Comparison of ENCODE assay signal across 1 cellular context in the genomic region with DNA sequence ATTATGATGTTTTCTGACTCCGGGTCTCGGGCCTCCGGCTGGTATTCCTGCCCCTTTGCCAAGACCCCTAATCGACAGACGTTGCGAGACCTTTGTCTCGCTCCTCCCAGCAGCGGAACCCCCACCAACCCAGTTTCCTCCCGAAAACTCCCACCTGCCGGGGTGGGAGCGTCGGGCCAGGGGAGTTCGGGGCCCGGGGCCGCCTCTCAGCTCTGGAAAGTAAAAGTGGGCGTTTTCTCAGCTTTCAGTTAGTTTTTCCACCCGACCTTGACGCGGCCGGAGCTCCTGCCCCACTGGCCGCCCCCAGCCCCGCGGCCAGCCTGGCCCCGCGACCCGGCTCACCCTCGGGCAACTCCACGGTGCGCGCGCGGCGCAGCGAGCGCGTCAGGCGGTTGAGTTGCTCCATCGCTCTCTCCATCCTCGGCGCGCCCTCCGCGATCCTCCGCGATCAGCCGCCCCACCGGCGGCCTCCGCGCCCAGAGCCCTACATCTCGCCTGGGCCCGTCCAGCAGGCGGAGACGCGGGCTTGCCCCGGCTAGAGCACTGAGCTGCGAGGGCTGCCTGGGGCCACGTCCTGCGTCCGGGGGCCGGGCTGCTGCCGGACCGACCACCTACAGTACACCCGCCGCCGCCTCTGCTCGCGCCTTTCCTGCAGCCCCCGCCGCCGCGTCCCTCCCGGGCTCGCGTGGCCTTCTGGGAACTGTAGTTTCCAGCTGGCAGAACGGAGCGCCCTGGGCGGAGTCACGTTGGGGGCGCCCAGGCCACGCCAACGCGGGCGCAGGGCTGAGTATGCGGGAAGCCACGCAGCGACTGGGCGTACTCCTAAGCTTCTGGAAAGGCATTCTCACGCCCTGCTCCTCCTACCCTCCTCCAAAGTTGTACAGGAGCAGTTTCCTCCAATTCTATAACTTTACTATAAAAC.
TF ChIP-seq lines count a peak whose summit lies in the region.

A gene with protein sequence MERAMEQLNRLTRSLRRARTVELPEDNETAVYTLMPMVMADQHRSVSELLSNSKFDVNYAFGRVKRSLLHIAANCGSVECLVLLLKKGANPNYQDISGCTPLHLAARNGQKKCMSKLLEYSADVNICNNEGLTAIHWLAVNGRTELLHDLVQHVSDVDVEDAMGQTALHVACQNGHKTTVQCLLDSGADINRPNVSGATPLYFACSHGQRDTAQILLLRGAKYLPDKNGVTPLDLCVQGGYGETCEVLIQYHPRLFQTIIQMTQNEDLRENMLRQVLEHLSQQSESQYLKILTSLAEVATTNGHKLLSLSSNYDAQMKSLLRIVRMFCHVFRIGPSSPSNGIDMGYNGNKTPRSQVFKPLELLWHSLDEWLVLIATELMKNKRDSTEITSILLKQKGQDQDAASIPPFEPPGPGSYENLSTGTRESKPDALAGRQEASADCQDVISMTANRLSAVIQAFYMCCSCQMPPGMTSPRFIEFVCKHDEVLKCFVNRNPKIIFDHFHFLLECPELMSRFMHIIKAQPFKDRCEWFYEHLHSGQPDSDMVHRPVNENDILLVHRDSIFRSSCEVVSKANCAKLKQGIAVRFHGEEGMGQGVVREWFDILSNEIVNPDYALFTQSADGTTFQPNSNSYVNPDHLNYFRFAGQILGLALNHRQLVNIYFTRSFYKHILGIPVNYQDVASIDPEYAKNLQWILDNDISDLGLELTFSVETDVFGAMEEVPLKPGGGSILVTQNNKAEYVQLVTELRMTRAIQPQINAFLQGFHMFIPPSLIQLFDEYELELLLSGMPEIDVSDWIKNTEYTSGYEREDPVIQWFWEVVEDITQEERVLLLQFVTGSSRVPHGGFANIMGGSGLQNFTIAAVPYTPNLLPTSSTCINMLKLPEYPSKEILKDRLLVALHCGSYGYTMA (minus strand): TSS at position 695 of the 922 bp plus-strand sequence. CDS start 277 bp downstream, at position 418.

TF ChIP-seq in K562, 482 proteins besides CTCF, POLR2A, EP300 and RAD21 (continued from another document and continues in another):
- TF ChIP-seq CTBP1 (IDR thresholded peaks at IDR 0.05; ENCODE audit: borderline replicate concordance) (peak; percentile 96), MTA3 (IDR thresholded peaks at IDR 0.05; ENCODE audit: borderline replicate concordance) (peak; percentile 79), ZNF253 (CRISPR knock-in tag; conservative IDR thresholded peaks at IDR 0.05) (no peak), ZNF316 (IDR thresholded peaks at IDR 0.05) (0 out of 2 replicates have a peak, but pooled peaks have one; percentile 10), KDM2B (CRISPR knock-in tag; IDR thresholded peaks at IDR 0.05) (no peak), STAT5B (CRISPR knock-in tag; IDR thresholded peaks at IDR 0.05) (no peak), ETV5 (CRISPR knock-in tag; IDR thresholded peaks at IDR 0.05; ENCODE audit: low read depth) (0 out of 2 replicates have a peak, but pooled peaks have one; percentile 30), ESRRA (IDR thresholded peaks at IDR 0.05; ENCODE audit: borderline replicate concordance, low read depth) (peak; percentile 64), HMGN3 (IDR thresholded peaks at IDR 0.05; ENCODE audit: borderline replicate concordance, extremely low read depth, insufficient read length, low read depth, low read length) (peak; percentile 68), ZNF561 (CRISPR knock-in tag; conservative IDR thresholded peaks at IDR 0.05) (no peak), ZKSCAN8 (CRISPR knock-in tag; IDR thresholded peaks at IDR 0.05) (no peak), SRSF1 (IDR thresholded peaks at IDR 0.05; ENCODE audit: low read depth, low read length) (no peak)
- TF ChIP-seq, protein P1, sequence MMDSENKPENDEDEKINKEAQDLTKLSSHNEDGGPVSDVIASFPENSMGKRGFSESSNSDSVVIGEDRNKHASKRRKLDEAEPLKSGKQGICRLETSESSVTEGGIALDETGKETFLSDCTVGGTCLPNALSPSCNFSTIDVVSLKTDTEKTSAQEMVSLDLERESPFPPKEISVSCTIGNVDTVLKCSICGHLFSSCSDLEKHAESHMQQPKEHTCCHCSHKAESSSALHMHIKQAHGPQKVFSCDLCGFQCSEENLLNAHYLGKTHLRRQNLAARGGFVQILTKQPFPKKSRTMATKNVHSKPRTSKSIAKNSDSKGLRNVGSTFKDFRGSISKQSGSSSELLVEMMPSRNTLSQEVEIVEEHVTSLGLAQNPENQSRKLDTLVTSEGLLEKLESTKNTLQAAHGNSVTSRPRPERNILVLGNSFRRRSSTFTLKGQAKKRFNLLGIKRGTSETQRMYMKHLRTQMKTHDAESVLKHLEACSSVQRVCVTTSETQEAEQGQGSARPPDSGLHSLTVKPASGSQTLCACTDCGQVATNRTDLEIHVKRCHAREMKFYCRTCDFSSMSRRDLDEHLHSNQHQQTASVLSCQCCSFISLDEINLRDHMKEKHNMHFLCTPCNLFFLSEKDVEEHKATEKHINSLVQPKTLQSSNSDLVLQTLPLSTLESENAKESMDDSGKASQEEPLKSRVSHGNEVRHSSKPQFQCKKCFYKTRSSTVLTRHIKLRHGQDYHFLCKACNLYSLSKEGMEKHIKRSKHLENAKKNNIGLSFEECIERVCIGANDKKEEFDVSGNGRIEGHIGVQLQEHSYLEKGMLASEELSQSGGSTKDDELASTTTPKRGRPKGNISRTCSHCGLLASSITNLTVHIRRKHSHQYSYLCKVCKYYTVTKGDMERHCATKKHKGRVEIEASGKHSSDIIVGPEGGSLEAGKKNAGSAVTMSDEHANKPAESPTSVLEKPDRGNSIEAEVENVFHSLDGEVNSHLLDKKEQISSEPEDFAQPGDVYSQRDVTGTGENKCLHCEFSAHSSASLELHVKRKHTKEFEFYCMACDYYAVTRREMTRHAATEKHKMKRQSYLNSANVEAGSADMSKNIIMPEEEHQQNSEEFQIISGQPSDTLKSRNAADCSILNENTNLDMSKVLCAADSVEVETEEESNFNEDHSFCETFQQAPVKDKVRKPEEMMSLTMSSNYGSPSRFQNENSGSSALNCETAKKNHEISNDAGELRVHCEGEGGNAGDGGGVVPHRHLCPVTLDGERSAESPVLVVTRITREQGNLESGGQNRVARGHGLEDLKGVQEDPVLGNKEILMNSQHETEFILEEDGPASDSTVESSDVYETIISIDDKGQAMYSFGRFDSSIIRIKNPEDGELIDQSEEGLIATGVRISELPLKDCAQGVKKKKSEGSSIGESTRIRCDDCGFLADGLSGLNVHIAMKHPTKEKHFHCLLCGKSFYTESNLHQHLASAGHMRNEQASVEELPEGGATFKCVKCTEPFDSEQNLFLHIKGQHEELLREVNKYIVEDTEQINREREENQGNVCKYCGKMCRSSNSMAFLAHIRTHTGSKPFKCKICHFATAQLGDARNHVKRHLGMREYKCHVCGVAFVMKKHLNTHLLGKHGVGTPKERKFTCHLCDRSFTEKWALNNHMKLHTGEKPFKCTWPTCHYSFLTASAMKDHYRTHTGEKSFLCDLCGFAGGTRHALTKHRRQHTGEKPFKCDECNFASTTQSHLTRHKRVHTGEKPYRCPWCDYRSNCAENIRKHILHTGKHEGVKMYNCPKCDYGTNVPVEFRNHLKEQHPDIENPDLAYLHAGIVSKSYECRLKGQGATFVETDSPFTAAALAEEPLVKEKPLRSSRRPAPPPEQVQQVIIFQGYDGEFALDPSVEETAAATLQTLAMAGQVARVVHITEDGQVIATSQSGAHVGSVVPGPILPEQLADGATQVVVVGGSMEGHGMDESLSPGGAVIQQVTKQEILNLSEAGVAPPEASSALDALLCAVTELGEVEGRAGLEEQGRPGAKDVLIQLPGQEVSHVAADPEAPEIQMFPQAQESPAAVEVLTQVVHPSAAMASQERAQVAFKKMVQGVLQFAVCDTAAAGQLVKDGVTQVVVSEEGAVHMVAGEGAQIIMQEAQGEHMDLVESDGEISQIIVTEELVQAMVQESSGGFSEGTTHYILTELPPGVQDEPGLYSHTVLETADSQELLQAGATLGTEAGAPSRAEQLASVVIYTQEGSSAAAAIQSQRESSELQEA (IDR thresholded peaks at IDR 0.05; ENCODE audit: low read depth): no peak
- TF ChIP-seq, protein P2, sequence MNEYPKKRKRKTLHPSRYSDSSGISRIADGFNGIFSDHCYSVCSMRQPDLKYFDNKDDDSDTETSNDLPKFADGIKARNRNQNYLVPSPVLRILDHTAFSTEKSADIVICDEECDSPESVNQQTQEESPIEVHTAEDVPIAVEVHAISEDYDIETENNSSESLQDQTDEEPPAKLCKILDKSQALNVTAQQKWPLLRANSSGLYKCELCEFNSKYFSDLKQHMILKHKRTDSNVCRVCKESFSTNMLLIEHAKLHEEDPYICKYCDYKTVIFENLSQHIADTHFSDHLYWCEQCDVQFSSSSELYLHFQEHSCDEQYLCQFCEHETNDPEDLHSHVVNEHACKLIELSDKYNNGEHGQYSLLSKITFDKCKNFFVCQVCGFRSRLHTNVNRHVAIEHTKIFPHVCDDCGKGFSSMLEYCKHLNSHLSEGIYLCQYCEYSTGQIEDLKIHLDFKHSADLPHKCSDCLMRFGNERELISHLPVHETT (CRISPR knock-in tag; conservative IDR thresholded peaks at IDR 0.05 in 1 of 2, IDR thresholded peaks at IDR 0.05 in 1 of 2): 0 out of 4 replicates have a peak, but pooled peaks of 1 of the 2 experiments have one; percentile 23
- TF ChIP-seq, protein P3, sequence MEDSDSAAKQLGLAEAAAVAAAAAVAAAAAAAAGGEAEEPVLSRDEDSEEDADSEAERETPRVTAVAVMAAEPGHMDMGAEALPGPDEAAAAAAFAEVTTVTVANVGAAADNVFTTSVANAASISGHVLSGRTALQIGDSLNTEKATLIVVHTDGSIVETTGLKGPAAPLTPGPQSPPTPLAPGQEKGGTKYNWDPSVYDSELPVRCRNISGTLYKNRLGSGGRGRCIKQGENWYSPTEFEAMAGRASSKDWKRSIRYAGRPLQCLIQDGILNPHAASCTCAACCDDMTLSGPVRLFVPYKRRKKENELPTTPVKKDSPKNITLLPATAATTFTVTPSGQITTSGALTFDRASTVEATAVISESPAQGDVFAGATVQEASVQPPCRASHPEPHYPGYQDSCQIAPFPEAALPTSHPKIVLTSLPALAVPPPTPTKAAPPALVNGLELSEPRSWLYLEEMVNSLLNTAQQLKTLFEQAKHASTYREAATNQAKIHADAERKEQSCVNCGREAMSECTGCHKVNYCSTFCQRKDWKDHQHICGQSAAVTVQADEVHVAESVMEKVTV (CRISPR knock-in tag; IDR thresholded peaks at IDR 0.05): no peak
- TF ChIP-seq, protein P4, sequence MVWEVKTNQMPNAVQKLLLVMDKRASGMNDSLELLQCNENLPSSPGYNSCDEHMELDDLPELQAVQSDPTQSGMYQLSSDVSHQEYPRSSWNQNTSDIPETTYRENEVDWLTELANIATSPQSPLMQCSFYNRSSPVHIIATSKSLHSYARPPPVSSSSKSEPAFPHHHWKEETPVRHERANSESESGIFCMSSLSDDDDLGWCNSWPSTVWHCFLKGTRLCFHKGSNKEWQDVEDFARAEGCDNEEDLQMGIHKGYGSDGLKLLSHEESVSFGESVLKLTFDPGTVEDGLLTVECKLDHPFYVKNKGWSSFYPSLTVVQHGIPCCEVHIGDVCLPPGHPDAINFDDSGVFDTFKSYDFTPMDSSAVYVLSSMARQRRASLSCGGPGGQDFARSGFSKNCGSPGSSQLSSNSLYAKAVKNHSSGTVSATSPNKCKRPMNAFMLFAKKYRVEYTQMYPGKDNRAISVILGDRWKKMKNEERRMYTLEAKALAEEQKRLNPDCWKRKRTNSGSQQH (CRISPR knock-in tag; IDR thresholded peaks at IDR 0.05): no peak
- TF ChIP-seq, protein P5, sequence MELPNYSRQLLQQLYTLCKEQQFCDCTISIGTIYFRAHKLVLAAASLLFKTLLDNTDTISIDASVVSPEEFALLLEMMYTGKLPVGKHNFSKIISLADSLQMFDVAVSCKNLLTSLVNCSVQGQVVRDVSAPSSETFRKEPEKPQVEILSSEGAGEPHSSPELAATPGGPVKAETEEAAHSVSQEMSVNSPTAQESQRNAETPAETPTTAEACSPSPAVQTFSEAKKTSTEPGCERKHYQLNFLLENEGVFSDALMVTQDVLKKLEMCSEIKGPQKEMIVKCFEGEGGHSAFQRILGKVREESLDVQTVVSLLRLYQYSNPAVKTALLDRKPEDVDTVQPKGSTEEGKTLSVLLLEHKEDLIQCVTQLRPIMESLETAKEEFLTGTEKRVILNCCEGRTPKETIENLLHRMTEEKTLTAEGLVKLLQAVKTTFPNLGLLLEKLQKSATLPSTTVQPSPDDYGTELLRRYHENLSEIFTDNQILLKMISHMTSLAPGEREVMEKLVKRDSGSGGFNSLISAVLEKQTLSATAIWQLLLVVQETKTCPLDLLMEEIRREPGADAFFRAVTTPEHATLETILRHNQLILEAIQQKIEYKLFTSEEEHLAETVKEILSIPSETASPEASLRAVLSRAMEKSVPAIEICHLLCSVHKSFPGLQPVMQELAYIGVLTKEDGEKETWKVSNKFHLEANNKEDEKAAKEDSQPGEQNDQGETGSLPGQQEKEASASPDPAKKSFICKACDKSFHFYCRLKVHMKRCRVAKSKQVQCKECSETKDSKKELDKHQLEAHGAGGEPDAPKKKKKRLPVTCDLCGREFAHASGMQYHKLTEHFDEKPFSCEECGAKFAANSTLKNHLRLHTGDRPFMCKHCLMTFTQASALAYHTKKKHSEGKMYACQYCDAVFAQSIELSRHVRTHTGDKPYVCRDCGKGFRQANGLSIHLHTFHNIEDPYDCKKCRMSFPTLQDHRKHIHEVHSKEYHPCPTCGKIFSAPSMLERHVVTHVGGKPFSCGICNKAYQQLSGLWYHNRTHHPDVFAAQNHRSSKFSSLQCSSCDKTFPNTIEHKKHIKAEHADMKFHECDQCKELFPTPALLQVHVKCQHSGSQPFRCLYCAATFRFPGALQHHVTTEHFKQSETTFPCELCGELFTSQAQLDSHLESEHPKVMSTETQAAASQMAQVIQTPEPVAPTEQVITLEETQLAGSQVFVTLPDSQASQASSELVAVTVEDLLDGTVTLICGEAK (IDR thresholded peaks at IDR 0.05): no peak; the same call in 1 of the 2 replicates
- TF ChIP-seq, protein P5 (CRISPR knock-in tag; IDR thresholded peaks at IDR 0.05): no peak
